ENCODE assay signal across 32 cellular contexts in the genomic region with DNA sequence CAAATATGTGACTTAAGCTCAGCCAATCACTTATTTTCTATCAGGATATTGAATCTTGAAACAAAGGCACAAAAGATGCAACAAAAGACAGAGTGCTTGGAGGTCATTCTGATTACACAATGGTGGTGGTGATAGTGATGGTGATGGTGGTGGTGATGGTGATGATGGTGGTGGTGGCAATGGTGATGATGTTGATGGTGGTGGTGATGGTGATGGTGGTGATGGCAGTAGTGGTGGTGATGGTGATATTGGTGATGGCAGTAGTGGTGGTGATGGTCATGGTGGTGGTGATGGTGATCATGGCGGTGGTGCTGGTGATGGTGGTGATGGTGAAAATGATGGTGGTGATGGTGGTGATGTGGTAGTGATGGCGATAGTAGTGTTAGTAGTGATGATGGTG. TPM values are rescaled to one million over a fixed set of nuclear protein-coding genes. Genes with fewer than 3 reads are reported as not detected.
"Had no signal": no experiment of that assay in that cellular context is flagged by ENCODE, and none has a peak within 500 bp of the region (broad histone marks: within the 10 kb centered on the region; RNA-seq: fewer than 3 reads in every experiment).

No MANE protein-coding gene starts in this region.

- H3K27ac ChIP-seq: brain microvascular endothelial cell, epithelial cell of prostate, esophagus squamous epithelium, gastroesophageal sphincter, heart right ventricle, VCaP had no signal

- H3K27me3 ChIP-seq: brain microvascular endothelial cell, esophagus squamous epithelium, gastroesophageal sphincter had no signal

- ATAC-seq: activated CD8-positive, alpha-beta T cell treated with anti-CD3 and anti-CD28 coated beads for 36 hours; activated T-cell treated with anti-CD3 and anti-CD28 coated beads, Interleukin-2, amount 50 U/mL, for 4 hours; activated T-helper 17 cell treated with anti-CD3 and anti-CD28 coated beads, Interleukin-2, amount 50 U/mL, for 72 hours; gastroesophageal sphincter; heart right ventricle; WTC11 had no signal

- FAIRE-seq: astrocyte, colon, endometrium, endothelial cell of umbilical vein, TTC549 had no signal

- H3K9me3 ChIP-seq: esophagus squamous epithelium, gastroesophageal sphincter, heart right ventricle had no signal

- H3K4me1 ChIP-seq: esophagus squamous epithelium, gastroesophageal sphincter, heart right ventricle had no signal

- DNase-seq: activated CD4-positive, alpha-beta T cell treated with anti-CD3 and anti-CD28 coated beads for 48 hours; activated CD4-positive, alpha-beta T cell treated with anti-CD3 and anti-CD28 coated beads, Interleukin-2, amount 50 U/mL, for 1 hour; activated CD4-positive, alpha-beta T cell treated with anti-CD3 and anti-CD28 coated beads, Interleukin-2, amount 50 U/mL, for 48 hours; activated CD8-positive, alpha-beta memory T cell treated with anti-CD3 and anti-CD28 coated beads for 24 hours; activated CD8-positive, alpha-beta T cell treated with anti-CD3 and anti-CD28 coated beads for 36 hours; activated effector memory CD4-positive, alpha-beta T cell treated with Interleukin-2 at 50 U/mL for 16 hours; activated gamma-delta T cell treated with Interleukin-2 at 50 U/mL for 16 hours; activated naive CD4-positive, alpha-beta T cell treated with anti-CD3 and anti-CD28 coated beads, Interleukin-2, amount 50 U/mL, for 16 hours; activated naive CD4-positive, alpha-beta T cell treated with Interleukin-2 at 50 U/mL for 16 hours; activated T-cell treated with anti-CD3 and anti-CD28 coated beads, Interleukin-2, amount 50 U/mL, for 4 hours; amniotic stem cell; anterior cingulate cortex; brain microvascular endothelial cell; caudate nucleus; effector CD8-positive, alpha-beta T cell; esophagus squamous epithelium; foreskin melanocyte; heart right ventricle; T-helper 2 cell had no signal

- H3K36me3 ChIP-seq: brain microvascular endothelial cell, esophagus squamous epithelium, gastroesophageal sphincter, heart right ventricle had no signal

- H3K4me3 ChIP-seq: esophagus squamous epithelium, gastroesophageal sphincter, heart right ventricle had no signal

RNA-seq across cellular contexts. Expression of a gene that starts 21.9 kb away (rescaled TPM):
- total RNA-seq: activated CD8-positive, alpha-beta T cell treated with anti-CD3 and anti-CD28 coated beads for 36 hours; activated T-cell treated with anti-CD3 and anti-CD28 coated beads, Interleukin-2, amount 50 U/mL, for 4 hours; activated T-helper 17 cell treated with anti-CD3 and anti-CD28 coated beads, Interleukin-2, amount 50 U/mL, for 72 hours; astrocyte; chondrocyte; esophagus squamous epithelium; fibroblast of lung; fibroblast of villous mesenchyme had no signal
- polyA plus RNA-seq: fibroblast of lung had no signal
